Comparison of ENCODE assay signal across 9 cellular contexts in the genomic region with DNA sequence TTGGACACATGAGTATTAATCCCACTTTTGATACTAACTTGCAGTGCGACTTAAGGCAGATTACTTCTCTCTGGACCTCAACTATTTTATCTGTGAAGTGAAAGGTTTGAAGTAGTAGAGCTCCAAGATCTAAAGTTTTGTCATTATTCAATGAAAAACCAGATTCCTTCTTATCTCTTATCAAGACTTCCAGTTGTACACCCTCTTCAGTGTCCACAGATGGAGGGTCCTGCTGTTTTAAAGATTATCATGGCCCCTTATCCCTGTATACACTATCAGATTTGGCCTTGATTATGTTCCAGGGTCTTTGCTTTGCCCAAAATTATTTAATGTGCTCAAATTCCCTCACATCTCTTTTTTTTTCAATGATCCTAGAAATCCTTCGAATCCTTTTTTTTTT. TPM values are rescaled to one million over a fixed set of nuclear protein-coding genes. Genes with fewer than 3 reads are reported as not detected.
DNase-seq lines count a peak whose midpoint lies in the region; ATAC-seq and TF ChIP-seq lines count a peak whose summit lies in the region.
"Had no signal": no experiment of that assay in that cellular context is flagged by ENCODE, and none has a peak within 500 bp of the region (broad histone marks: within the 10 kb centered on the region; RNA-seq: fewer than 3 reads in every experiment).

No MANE protein-coding gene starts in this region.

- H3K4me1 ChIP-seq in CD4-positive, alpha-beta memory T cell (ENCODE audit: insufficient read depth, low read length): peaks cover 61% of the 10 kb centered on the region
- H3K4me1 ChIP-seq in endodermal cell (ENCODE audit: control insufficient read depth, insufficient read depth, low read length) (no peaks in the 10 kb centered on the region), neuron (ENCODE audit: insufficient read depth, low read length) (peaks cover 16% of the 10 kb centered on the region)

- peak overlapping the region in 4 of 7 donors; percentile 53 to 93 (median 86) for H3K27ac Mint-ChIP-seq in CD4-positive, alpha-beta memory T cell
- no peak overlapping the region for H3K27ac Mint-ChIP-seq in endodermal cell

- no peak for TF ChIP-seq POLR2A in NB4 (IDR thresholded peaks at IDR 0.05; ENCODE audit: extremely low read depth, insufficient read length)

- peak overlapping the region; percentile 48 for H3K9ac ChIP-seq in endodermal cell (ENCODE audit: extremely low read depth, low read length, poor library complexity, severe bottlenecking)

- H2AFZ ChIP-seq in neuron (ENCODE audit: low read depth, low read length): no peak overlapping the region

- DNase-seq in CD4-positive, alpha-beta memory T cell: no peak
- DNase-seq in NB4 (ENCODE audit: low read depth) (no peak), endodermal cell (no peak), 8988T (no peak), GM10266 (ENCODE audit: extremely low spot score) (no peak)

- peaks cover 23 to 53% (median 36%) of the 10 kb centered on the region in 4 donors for H3K4me1 Mint-ChIP-seq in CD4-positive, alpha-beta memory T cell
- H3K4me1 Mint-ChIP-seq in endodermal cell: peaks cover 7% of the 10 kb centered on the region

- H3K36me3 ChIP-seq in CD4-positive, alpha-beta memory T cell (ENCODE audit: insufficient read depth, low read length): no peaks in the 10 kb centered on the region
- H3K36me3 ChIP-seq in endodermal cell (ENCODE audit: control insufficient read depth, insufficient read depth, low read length) (peaks cover 9% of the 10 kb centered on the region), neuron (ENCODE audit: insufficient read depth, low read length) (peaks cover 13% of the 10 kb centered on the region)

- H3K4me3 Mint-ChIP-seq in CD4-positive, alpha-beta memory T cell: peak overlapping the region in 2 of 8 donors; percentile 29 to 94
- no peak overlapping the region for H3K4me3 Mint-ChIP-seq in endodermal cell

- ATAC-seq in GM21737 (IDR thresholded peaks at IDR 0.05; ENCODE audit: unreplicated experiment) (no peak), HG03095 (IDR thresholded peaks at IDR 0.05; ENCODE audit: unreplicated experiment) (no peak)

- H3K27me3 Mint-ChIP-seq in CD4-positive, alpha-beta memory T cell: no peaks in the 10 kb centered on the region
- no peaks in the 10 kb centered on the region for H3K27me3 Mint-ChIP-seq in endodermal cell (ENCODE audit: insufficient read depth)

- no peaks in the 10 kb centered on the region for H3K9me3 ChIP-seq in CD4-positive, alpha-beta memory T cell (ENCODE audit: control insufficient read depth in 1 of 2, low read length in 2 of 2)
- no peaks in the 10 kb centered on the region for H3K9me3 ChIP-seq in endodermal cell (ENCODE audit: control insufficient read depth, low read length)
- H3K9me3 ChIP-seq in neuron (ENCODE audit: low read length): no peaks in the 10 kb centered on the region

- H3K27me3 ChIP-seq in CD4-positive, alpha-beta memory T cell (ENCODE audit: insufficient read depth, low read length): no peaks in the 10 kb centered on the region
- no peaks in the 10 kb centered on the region for H3K27me3 ChIP-seq in endodermal cell (ENCODE audit: control insufficient read depth, insufficient read depth, low read length, poor library complexity, severe bottlenecking)
- no peaks in the 10 kb centered on the region for H3K27me3 ChIP-seq in neuron (ENCODE audit: insufficient read depth, low read length)

- peak overlapping the region; percentile 59 to 98 for H3K4me3 ChIP-seq in CD4-positive, alpha-beta memory T cell (ENCODE audit: low read length in 2 of 2)
- H3K4me3 ChIP-seq in NB4 (ENCODE audit: low read depth, low read length): peak overlapping the region; percentile 66
- H3K4me3 ChIP-seq in endodermal cell (ENCODE audit: low read length): peak overlapping the region; percentile 86
- peak overlapping the region; percentile 66 for H3K4me3 ChIP-seq in neuron (ENCODE audit: low read length)

- TF ChIP-seq CTCF in NB4 (IDR thresholded peaks at IDR 0.05; ENCODE audit: low read depth, low read length) (no peak), endodermal cell (conservative IDR thresholded peaks at IDR 0.05) (no peak), GM10266 (IDR thresholded peaks at IDR 0.05; ENCODE audit: control insufficient read depth, insufficient read depth, low read depth, missing control alignments) (no peak)

- 89 to 100% methylated on average over 1 to 2 of the region's 2 CpGs for WGBS in endodermal cell (ENCODE audit: insufficient coverage in 1 of 2, insufficient read length in 1 of 2), 2 experiments

- intact Hi-C loops in CD4-positive, alpha-beta memory T cell (cut with micrococcal nuclease): loop anchor here (5.0 kb wide), 1 partner anchor 404 kb away; the partner anchor contains the start of genes CFAP57 and EBNA1BP2

- H3K27ac ChIP-seq in CD4-positive, alpha-beta memory T cell (ENCODE audit: low read depth, low read length): peak overlapping the region; percentile 85
- no peak overlapping the region for H3K27ac ChIP-seq in endodermal cell (ENCODE audit: low read depth, low read length)

- POLR2A ChIA-PET in CD4-positive, alpha-beta memory T cell (lab: Charles Lee; ENCODE audit: partially characterized antibody): interaction anchor here (2.4 to 3.8 kb wide), 6 partner anchors 8 to 305 kb away, joined by 12 to 72 read pairs (median 15); partner anchors contain the start of genes ERMAP, SVBP and YBX1

- CTCF ChIA-PET in CD4-positive, alpha-beta memory T cell (lab: Charles Lee; ENCODE audit: partially characterized antibody): interaction anchor here (2.9 to 3.7 kb wide), 5 partner anchors 11 to 146 kb away, joined by 15 to 27 read pairs (median 18); partner anchors contain the start of genes ERMAP, SVBP and ZNF691

- H3K9me3 Mint-ChIP-seq in CD4-positive, alpha-beta memory T cell: no peaks in the 10 kb centered on the region
- H3K9me3 Mint-ChIP-seq in endodermal cell: no peaks in the 10 kb centered on the region

- peaks cover 0 to 24% of the 10 kb centered on the region in 2 donors for H3K36me3 Mint-ChIP-seq in CD4-positive, alpha-beta memory T cell
- peaks cover 21% of the 10 kb centered on the region for H3K36me3 Mint-ChIP-seq in endodermal cell (ENCODE audit: low read depth)

RNA-seq across cellular contexts. Expression of gene C1orf50, which starts 1.1 kb away (rescaled TPM):
- total RNA-seq in CD4-positive, alpha-beta memory T cell: 10 to 100 TPM; 20.6 to 20.9 TPM
- 1 to 10 TPM; 2.5 to 8.6 TPM for polyA plus RNA-seq in CD4-positive, alpha-beta memory T cell
- 1 to 10 TPM; 4.8 to 7.3 TPM for total RNA-seq in endodermal cell
- polyA plus RNA-seq in endodermal cell (2013, experiment 1 of 2): 8.7 TPM
- polyA plus RNA-seq in endodermal cell (2013, experiment 2 of 2): 11.8 TPM

RNA-seq across cellular contexts. Expression of gene P3H1, which starts 1.3 kb away (rescaled TPM):
- 10 to 100 TPM; 52.5 to 56.6 TPM for total RNA-seq in CD4-positive, alpha-beta memory T cell
- 10 to 100 TPM in 1 of 2 donors, 1 to 10 TPM in 1; 7.5 to 15.3 TPM for polyA plus RNA-seq in CD4-positive, alpha-beta memory T cell
- 10 to 100 TPM; 51.7 to 68.3 TPM for total RNA-seq in endodermal cell
- polyA plus RNA-seq in endodermal cell (2013, experiment 1 of 2): 82.0 TPM
- polyA plus RNA-seq in endodermal cell (2013, experiment 2 of 2): 76.1 TPM

RNA-seq across cellular contexts. Expression of gene TMEM269, which starts 16.6 kb away (rescaled TPM):
- under 1 TPM; 0.35 to 0.36 TPM for total RNA-seq in CD4-positive, alpha-beta memory T cell
- polyA plus RNA-seq in CD4-positive, alpha-beta memory T cell: not detected
- under 1 TPM; 0.20 to 0.66 TPM for total RNA-seq in endodermal cell
- 0.53 TPM for polyA plus RNA-seq in endodermal cell (2013, experiment 1 of 2)
- 0.46 TPM for polyA plus RNA-seq in endodermal cell (2013, experiment 2 of 2)
- total RNA-seq: dermis microvascular lymphatic vessel endothelial cell had no signal

RNA-seq across cellular contexts. Expression of gene CLDN19, which starts 28.1 kb away (rescaled TPM):
- not detected for total RNA-seq in CD4-positive, alpha-beta memory T cell
- polyA plus RNA-seq in CD4-positive, alpha-beta memory T cell: not detected
- total RNA-seq in endodermal cell: 10 to 100 TPM; 31.6 to 32.6 TPM
- 7.2 TPM for polyA plus RNA-seq in endodermal cell (2013, experiment 1 of 2)
- 7.2 TPM for polyA plus RNA-seq in endodermal cell (2013, experiment 2 of 2)
- total RNA-seq: dermis microvascular lymphatic vessel endothelial cell had no signal

RNA-seq across cellular contexts. Expression of gene ERMAP, which starts 48.8 kb away (rescaled TPM):
- 1 to 10 TPM; 6.5 to 8.6 TPM for total RNA-seq in CD4-positive, alpha-beta memory T cell
- polyA plus RNA-seq in CD4-positive, alpha-beta memory T cell: 1 to 10 TPM; 2.0 to 4.1 TPM
- total RNA-seq in endodermal cell: 1 to 10 TPM; 5.1 to 5.7 TPM
- 3.4 TPM for polyA plus RNA-seq in endodermal cell (2013, experiment 1 of 2)
- 2.6 TPM for polyA plus RNA-seq in endodermal cell (2013, experiment 2 of 2)
